Comparison of ENCODE assay signal across 12 cellular contexts in the genomic region with DNA sequence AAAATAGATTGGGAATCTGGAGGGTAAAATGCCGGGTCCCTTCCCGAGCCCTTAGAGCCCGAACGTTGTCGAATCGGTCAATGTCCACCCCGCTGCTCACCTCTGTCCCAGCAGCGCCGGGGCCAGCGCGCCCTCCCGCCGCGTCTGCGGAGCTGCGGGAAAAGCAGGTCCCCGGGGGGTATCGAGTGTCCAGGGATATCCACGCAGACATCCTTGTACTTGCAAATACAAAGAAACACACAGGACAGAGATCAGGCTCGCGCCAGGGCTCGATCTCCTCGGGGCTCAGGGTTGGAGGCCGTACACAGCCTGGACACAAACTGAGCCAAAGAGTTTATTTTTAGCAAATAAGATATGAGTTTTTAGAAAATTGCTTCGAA. TPM values are rescaled to one million over a fixed set of nuclear protein-coding genes. Genes with fewer than 3 reads are reported as not detected.
DNase-seq lines count a peak whose midpoint lies in the region; ATAC-seq and TF ChIP-seq lines count a peak whose summit lies in the region.
"Had no signal": no experiment of that assay in that cellular context is flagged by ENCODE, and none has a peak within 500 bp of the region (broad histone marks: within the 10 kb centered on the region; RNA-seq: fewer than 3 reads in every experiment).

No MANE protein-coding gene starts in this region.

- no peaks in the 10 kb centered on the region for H3K27me3 ChIP-seq in adrenal gland
- H3K27me3 ChIP-seq in transverse colon = peaks cover 94% of the 10 kb centered on the region

- H3K9me3 ChIP-seq in adrenal gland (replicated peaks in 1 of 3) (no peaks in the 10 kb centered on the region), mucosa of descending colon (no peaks in the 10 kb centered on the region), transverse colon (no peaks in the 10 kb centered on the region)

- H3K4me1 ChIP-seq in adrenal gland (replicated peaks in 1 of 2) = peaks cover 9 to 15% of the 10 kb centered on the region in 2 donors
- H3K4me1 ChIP-seq in mucosa of descending colon (ENCODE audit: low read depth) = peaks cover 13% of the 10 kb centered on the region
- H3K4me1 ChIP-seq in transverse colon = peaks cover 0 to 32% (median 15%) of the 10 kb centered on the region in 4 donors

- DNase-seq in adrenal gland (peak in 6 of 7 donors; percentile 41 to 69 (median 49)), Right ventricle myocardium superior (peak; percentile 59), mucosa of descending colon (peak in 2 of 3 donors; percentile 36 to 64), transverse colon (no peak), NCI-H2196 (lab: John Stamatoyannopoulos, UW; ENCODE audit: unreplicated experiment) (no peak), NCI-H1436 treated with DMSO at 0.1 percent for 48 hours (lab: John Stamatoyannopoulos, UW) (no peak), NCI-H1105 (lab: John Stamatoyannopoulos, UW) (no peak)
- DNase-seq: KG1; NCI-H2107; stimulated activated CD4-positive, alpha-beta T cell treated with anti-CD3 and anti-CD28 coated beads, Interleukin-1b, Interleukin-23, amount 100 ng/mL, for 48 hours; stimulated activated naive CD4-positive, alpha-beta T cell treated with Interleukin-2 at 50 U/mL for 16 hours had no signal

- H3K27ac ChIP-seq in adrenal gland (peak overlapping the region; percentile 76 to 99 (median 97)), transverse colon (peak overlapping the region; percentile 91 to 96 (median 94))

- in situ Hi-C loops in transverse colon (cut with MboI; ENCODE audit: low pct_ligation_motif_present in 1 of 4, low pct_unique_long_range_greater_than_20kb in 1 of 4, low sequenced_read_pairs in 3 of 4) = loop anchor here in 3 of 4 donors (25.0 kb wide), 3 partner anchors 255 to 520 kb away; no protein-coding TSS in a partner anchor

- no peak for TF ChIP-seq EP300 in transverse colon (IDR thresholded peaks at IDR 0.05; ENCODE audit: low read depth)

- H3K4me3 ChIP-seq in adrenal gland = peak overlapping the region in 3 of 4 donors; percentile 1 to 97 (median 77)
- H3K4me3 ChIP-seq in mucosa of descending colon = peak overlapping the region; percentile 90
- peak overlapping the region in 3 of 4 donors; percentile 77 to 86 (median 82) for H3K4me3 ChIP-seq in transverse colon

- H3K36me3 ChIP-seq in adrenal gland (replicated peaks in 1 of 2) (peaks cover 0 to 12% of the 10 kb centered on the region in 2 donors), mucosa of descending colon (ENCODE audit: low read depth) (no peaks in the 10 kb centered on the region), transverse colon (no peaks in the 10 kb centered on the region)

- 1 to 7% (median 3%) methylated on average over 23 to 25 of the region's 25 CpGs for WGBS in adrenal gland, 4 donors
- 2 to 22% methylated on average over 10 to 25 of the region's 25 CpGs for WGBS in transverse colon (ENCODE audit: low coverage in 1 of 2), 2 donors

- TF ChIP-seq POLR2A in adrenal gland (IDR thresholded peaks at IDR 0.05) (peak in 1 of 2 donors; percentile 9), transverse colon (IDR thresholded peaks at IDR 0.05) (no peak)

- TF ChIP-seq CTCF in adrenal gland (IDR thresholded peaks at IDR 0.05) = no peak
- no peak for TF ChIP-seq CTCF in mucosa of descending colon (IDR thresholded peaks at IDR 0.05)
- TF ChIP-seq CTCF in transverse colon (IDR thresholded peaks at IDR 0.05) = no peak

- intact Hi-C loops in adrenal gland (cut with DNase I) = loop anchor here (5.0 to 10.0 kb wide), 4 partner anchors 62 to 252 kb away; no protein-coding TSS in a partner anchor
- intact Hi-C loops in Right ventricle myocardium superior (cut with DNase I) = loop anchor here (5.0 to 10.0 kb wide), 3 partner anchors 170 to 252 kb away; no protein-coding TSS in a partner anchor
- intact Hi-C loops in mucosa of descending colon (cut with DNase I, micrococcal nuclease) = loop anchor here in 1 of 2 donors (5.0 kb wide), 2 partner anchors 125 to 170 kb away; no protein-coding TSS in a partner anchor
- intact Hi-C loops in transverse colon (cut with DNase I; ENCODE audit: low total_unique reads) = loop anchor here (10.0 kb wide), 1 partner anchor 528 kb away; no protein-coding TSS in a partner anchor

- ATAC-seq in Right ventricle myocardium superior (ENCODE audit: poor library complexity) (peak; percentile 4), mucosa of descending colon (no peak)
- ATAC-seq: HCT116 had no signal

RNA-seq across cellular contexts. Expression of gene GATA6, which starts 2.3 kb away (rescaled TPM):
- 100 to 1,000 TPM; 118 to 222 (median 141) TPM for total RNA-seq in adrenal gland
- polyA plus RNA-seq in adrenal gland = 10 to 100 TPM; 31.3 to 55.7 (median 48.2) TPM
- 56.0 TPM for total RNA-seq in Right ventricle myocardium superior
- 10 to 100 TPM; 21.9 to 58.8 (median 43.3) TPM for total RNA-seq in mucosa of descending colon
- 100 to 1,000 TPM in 1 of 4 donors, 10 to 100 TPM in 3; 49.7 to 223 (median 65.7) TPM for total RNA-seq in transverse colon

Comparison
In these comparisons a context has a peak if more than half of its experiments do, and no peak if none do; other contexts are left out.
1. DNase-seq: peak in adrenal gland (6 of 7), Right ventricle myocardium superior (single experiment) and mucosa of descending colon (2 of 3); none in transverse colon (single experiment), NCI-H2196 (single experiment), NCI-H1436 treated with DMSO at 0.1 percent for 48 hours (single experiment) and NCI-H1105 (single experiment).
2. Peak in every context shown above with its lines, with median percentiles within 50 percentile points of each other: H3K4me3 ChIP-seq.